Comparison of ENCODE assay signal across 23 cellular contexts in the genomic region with DNA sequence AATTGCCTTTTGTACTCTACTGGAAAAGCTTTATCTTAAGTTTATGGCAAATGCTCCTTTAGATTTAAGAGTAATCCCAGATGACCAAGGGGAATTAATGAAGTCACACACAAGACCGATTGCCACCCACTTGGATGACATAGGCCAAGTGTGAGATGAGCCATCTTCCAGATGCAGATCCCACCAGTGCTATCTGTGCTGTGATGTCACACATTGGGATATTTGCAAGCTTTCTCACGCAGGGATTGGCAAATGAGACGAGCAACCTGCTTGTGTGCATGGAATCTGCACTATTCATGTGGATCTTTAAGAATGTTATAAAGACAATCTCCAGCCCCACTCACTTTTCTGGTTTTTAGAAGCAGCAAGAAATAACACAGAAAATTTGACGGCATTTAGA.
"Had no signal": no experiment of that assay in that cellular context is flagged by ENCODE, and none has a peak within 500 bp of the region (broad histone marks: within the 10 kb centered on the region; RNA-seq: fewer than 3 reads in every experiment).

No MANE protein-coding gene starts in this region.

- DNase-seq: activated CD4-positive, alpha-beta memory T cell treated with anti-CD3 and anti-CD28 coated beads, Interleukin-2, amount 10 ng/mL, durations not matched to agents 7 days and 5 days; activated CD4-positive, alpha-beta T cell treated with anti-CD3 and anti-CD28 coated beads for 36 hours; activated CD4-positive, alpha-beta T cell treated with anti-CD3 and anti-CD28 coated beads, Interleukin-2, amount 50 U/mL, for 1 hour; activated gamma-delta T cell; activated naive CD4-positive, alpha-beta T cell treated with anti-CD3 and anti-CD28 coated beads for 36 hours; activated T-cell treated with anti-CD3 and anti-CD28 coated beads for 4 hours; activated T-cell treated with anti-CD3 and anti-CD28 coated beads, Interleukin-2, amount 50 U/mL, for 48 hours; amygdala; brain microvascular endothelial cell; cerebellar nuclear complex; Kasumi-1; NCI-H1048; NCI-H1417; NCI-H1930; NCI-H2171; NCI-H345; NCI-H510A; NCI-H526 treated with DMSO at 0.1 percent for 48 hours; NCI-H82; SIG-M5; T-helper 1 cell; WERI-Rb-1 had no signal

- ATAC-seq: activated CD4-positive, alpha-beta T cell treated with anti-CD3 and anti-CD28 coated beads for 36 hours; activated T-helper 17 cell treated with anti-CD3 and anti-CD28 coated beads, Interleukin-2, amount 50 U/mL, for 72 hours had no signal
